Comparison of ENCODE assay signal across 10 cellular contexts in genomic region chr6:143746202-143747119, GRCh38.
A peak's percentile ranks its signal among the peaks of the same experiment; 100 is the strongest.
DNase-seq lines count a peak whose midpoint lies in the region; ATAC-seq and TF ChIP-seq lines count a peak whose summit lies in the region.
"Had no signal": no experiment of that assay in that cellular context is flagged by ENCODE, and none has a peak within 500 bp of the region (broad histone marks: within the 10 kb centered on the region; RNA-seq: fewer than 3 reads in every experiment).

No MANE protein-coding gene starts in this region.

- H3K27ac ChIP-seq in 22Rv1 (peak overlapping the region; percentile 50), fibroblast of lung (ENCODE audit: insufficient read depth, low read length) (no peak overlapping the region), neural progenitor cell (no peak overlapping the region), MM.1S (ENCODE audit: low read length) (no peak overlapping the region)
- no peak overlapping the region for H3K27ac ChIP-seq in CD8-positive, alpha-beta T cell (ENCODE audit: low read depth, low read length)

- H3K4me3 ChIP-seq in fibroblast of lung (replicated peaks in 1 of 4; ENCODE audit: control extremely low read depth in 1 of 4, insufficient read depth in 1 of 4, low read depth in 3 of 4, low read length in 4 of 4), result peak overlapping the region in 1 of 4 experiments; percentile 36
- H3K4me3 ChIP-seq in neural progenitor cell, result no peak overlapping the region
- H3K4me3 ChIP-seq in CD8-positive, alpha-beta T cell (ENCODE audit: low read depth, low read length), result no peak overlapping the region
- H3K4me3 ChIP-seq in MM.1S (ENCODE audit: low read length), result no peak overlapping the region

- H3K9me3 ChIP-seq in fibroblast of lung (ENCODE audit: control insufficient read depth, insufficient read depth, low read depth, low read length), result no peaks in the 10 kb centered on the region
- no peaks in the 10 kb centered on the region for H3K9me3 ChIP-seq in neural progenitor cell (ENCODE audit: low read depth)
- no peaks in the 10 kb centered on the region for H3K9me3 ChIP-seq in CD8-positive, alpha-beta T cell (ENCODE audit: low read length)
- no peaks in the 10 kb centered on the region for H3K9me3 ChIP-seq in MM.1S (replicated peaks; ENCODE audit: insufficient read depth, low read length)

- peaks cover 9% of the 10 kb centered on the region for H3K4me1 ChIP-seq in fibroblast of lung (ENCODE audit: control insufficient read depth, extremely low read depth, insufficient read depth, low read length)
- H3K4me1 ChIP-seq in neural progenitor cell, result peaks cover 56% of the 10 kb centered on the region
- H3K4me1 ChIP-seq in CD8-positive, alpha-beta T cell (ENCODE audit: insufficient read depth, low read length), result no peaks in the 10 kb centered on the region
- no peaks in the 10 kb centered on the region for H3K4me1 ChIP-seq in MM.1S (ENCODE audit: low read length)

- peaks cover 74% of the 10 kb centered on the region for H3K4me1 Mint-ChIP-seq in neural progenitor cell
- peaks cover 2% of the 10 kb centered on the region for H3K4me1 Mint-ChIP-seq in CD8-positive, alpha-beta T cell (ENCODE audit: low read depth)

- no peaks in the 10 kb centered on the region for H3K36me3 ChIP-seq in fibroblast of lung (ENCODE audit: control insufficient read depth, insufficient read depth, low read length)
- no peaks in the 10 kb centered on the region for H3K36me3 ChIP-seq in neural progenitor cell
- no peaks in the 10 kb centered on the region for H3K36me3 ChIP-seq in CD8-positive, alpha-beta T cell (ENCODE audit: insufficient read depth, low read length)
- H3K36me3 ChIP-seq in MM.1S (replicated peaks; ENCODE audit: insufficient read depth, low read length), result no peaks in the 10 kb centered on the region

- H3K79me2 ChIP-seq in fibroblast of lung (ENCODE audit: control insufficient read depth, insufficient read depth, low read length), result no peaks in the 10 kb centered on the region
- no peaks in the 10 kb centered on the region for H3K79me2 ChIP-seq in neural progenitor cell (ENCODE audit: low read depth)
- no peaks in the 10 kb centered on the region for H3K79me2 ChIP-seq in MM.1S (ENCODE audit: low read length)

- CTCF ChIA-PET in CD8-positive, alpha-beta T cell (lab: Charles Lee), result no interaction called here

- ATAC-seq in stimulated activated naive CD8-positive, alpha-beta T cell treated with anti-CD3 and anti-CD28 coated beads, Interleukin-15, Interleukin-2, amounts not matched to agents 100 U/mL and 50 U/mL, for 24 hours, result no peak
- ATAC-seq in CD8-positive, alpha-beta T cell, result no peak

- H4K20me1 ChIP-seq in fibroblast of lung (ENCODE audit: control insufficient read depth, extremely low read depth, insufficient read depth, low read length) (no peaks in the 10 kb centered on the region), neural progenitor cell (ENCODE audit: low read depth) (no peaks in the 10 kb centered on the region), MM.1S (ENCODE audit: insufficient read depth, low read length) (no peaks in the 10 kb centered on the region)

- peak overlapping the region; percentile 37 for H2AFZ ChIP-seq in fibroblast of lung (ENCODE audit: low read length)
- H2AFZ ChIP-seq in neural progenitor cell (replicated peaks), result peak overlapping the region; percentile 8
- H2AFZ ChIP-seq in MM.1S (ENCODE audit: low read length), result no peak overlapping the region

- H3K9me2 ChIP-seq in MM.1S (replicated peaks; ENCODE audit: insufficient read depth, low read length), result no peaks in the 10 kb centered on the region

- H3F3A ChIP-seq in neural progenitor cell (ENCODE audit: low read depth) (peaks cover 41% of the 10 kb centered on the region), MM.1S (ENCODE audit: insufficient read depth, low read length) (no peaks in the 10 kb centered on the region)

- POLR2A ChIA-PET in CD8-positive, alpha-beta T cell (lab: Charles Lee), result no interaction called here

- H3K4me2 ChIP-seq in fibroblast of lung (ENCODE audit: extremely low read depth, insufficient read depth, low read length) (peak overlapping the region; percentile 69), neural progenitor cell (peak overlapping the region; percentile 63), MM.1S (ENCODE audit: low read depth, low read length) (no peak overlapping the region)

- H3K36me3 Mint-ChIP-seq in neural progenitor cell, result no peaks in the 10 kb centered on the region
- H3K36me3 Mint-ChIP-seq in CD8-positive, alpha-beta T cell, result no peaks in the 10 kb centered on the region

- peak overlapping the region; percentile 75 for H3K4me3 Mint-ChIP-seq in neural progenitor cell
- H3K4me3 Mint-ChIP-seq in CD8-positive, alpha-beta T cell, result no peak overlapping the region

- peaks cover 5% of the 10 kb centered on the region for H3K27me3 Mint-ChIP-seq in neural progenitor cell (ENCODE audit: insufficient read depth, low read depth)
- no peaks in the 10 kb centered on the region for H3K27me3 Mint-ChIP-seq in CD8-positive, alpha-beta T cell (ENCODE audit: low read depth)

- intact Hi-C loops in CD8-positive, alpha-beta T cell (cut with DNase I, micrococcal nuclease), result loop anchor here in 1 of 2 experiments (5.0 kb wide), 1 partner anchor 574 kb away; no protein-coding TSS in a partner anchor

- H3K9ac ChIP-seq in fibroblast of lung (ENCODE audit: insufficient read depth, low read length), result no peak overlapping the region
- H3K9ac ChIP-seq in neural progenitor cell, result no peak overlapping the region
- no peak overlapping the region for H3K9ac ChIP-seq in MM.1S (ENCODE audit: low read length)

- H3K27me3 ChIP-seq in fibroblast of lung (ENCODE audit: control insufficient read depth, insufficient read depth, low read length), result no peaks in the 10 kb centered on the region
- H3K27me3 ChIP-seq in neural progenitor cell, result no peaks in the 10 kb centered on the region
- H3K27me3 ChIP-seq in CD8-positive, alpha-beta T cell (ENCODE audit: insufficient read depth, low read length), result no peaks in the 10 kb centered on the region
- no peaks in the 10 kb centered on the region for H3K27me3 ChIP-seq in MM.1S (replicated peaks; ENCODE audit: insufficient read depth, low read length)

- H3K27ac Mint-ChIP-seq in neural progenitor cell, result peak overlapping the region; percentile 92
- H3K27ac Mint-ChIP-seq in CD8-positive, alpha-beta T cell, result no peak overlapping the region

- DNase-seq in NCI-H69 (lab: John Stamatoyannopoulos, UW) (peak; percentile 38), fibroblast of lung (ENCODE audit: low read depth in 2 of 2) (peak in 1 of 2 donors; percentile 4), neural progenitor cell (ENCODE audit: low spot score) (no peak), kidney tubule cell (ENCODE audit: low spot score) (no peak), MM.1S (no peak)
- DNase-seq in stimulated activated naive CD8-positive, alpha-beta T cell treated with anti-CD3 and anti-CD28 coated beads, Interleukin-15, Interleukin-2, amounts not matched to agents 100 U/mL and 50 U/mL, for 24 hours, result no peak
- no peak for DNase-seq in CD8-positive, alpha-beta T cell
- DNase-seq: NCI-H510A treated with DMSO at 0.1 percent for 48 hours, SW 1271 had no signal

- H3K9me3 Mint-ChIP-seq in neural progenitor cell, result no peaks in the 10 kb centered on the region
- no peaks in the 10 kb centered on the region for H3K9me3 Mint-ChIP-seq in CD8-positive, alpha-beta T cell

- TF ChIP-seq CTCF in 22Rv1 (IDR thresholded peaks at IDR 0.05) (no peak), fibroblast of lung (conservative IDR thresholded peaks at IDR 0.05 in 1 of 2, IDR thresholded peaks at IDR 0.05 in 1 of 2; ENCODE audit: low read depth in 1 of 2, low read length in 2 of 2) (no peak), neural progenitor cell (IDR thresholded peaks at IDR 0.05) (no peak), MM.1S (IDR thresholded peaks at IDR 0.05; ENCODE audit: low read length) (no peak)
- TF ChIP-seq CTCF in CD8-positive, alpha-beta T cell (IDR thresholded peaks at IDR 0.05), result no peak
